Comparison of ENCODE assay signal across 9 cellular contexts in the genomic region with DNA sequence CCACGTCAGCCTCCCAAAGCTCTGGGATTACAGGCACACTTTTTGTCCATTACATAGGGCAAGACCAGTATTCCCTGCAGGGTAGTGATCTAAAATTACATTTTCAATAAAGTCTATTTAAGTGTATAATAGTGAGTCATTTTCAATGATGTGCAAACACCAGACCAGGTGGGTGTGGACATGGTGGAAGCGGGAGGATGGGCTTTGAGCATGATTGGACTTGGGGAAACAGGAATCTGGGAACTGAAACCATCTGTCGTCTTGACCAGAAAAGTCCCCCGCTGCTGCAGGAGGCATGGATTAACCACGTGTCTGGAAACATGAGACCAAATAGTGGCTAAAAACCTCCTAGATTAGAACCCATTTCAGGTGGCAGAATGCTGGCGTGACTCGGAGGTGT. TPM values are rescaled to one million over a fixed set of nuclear protein-coding genes. Genes with fewer than 3 reads are reported as not detected.
DNase-seq lines count a peak whose midpoint lies in the region; ATAC-seq and TF ChIP-seq lines count a peak whose summit lies in the region.
"Had no signal": no experiment of that assay in that cellular context is flagged by ENCODE, and none has a peak within 500 bp of the region (broad histone marks: within the 10 kb centered on the region; RNA-seq: fewer than 3 reads in every experiment).

No MANE protein-coding gene starts in this region.

- no peaks in the 10 kb centered on the region for H4K20me1 ChIP-seq in PC-9 (ENCODE audit: insufficient read depth)

- H3K9me3 ChIP-seq in PC-9 (ENCODE audit: insufficient read depth, low read depth) (no peaks in the 10 kb centered on the region), tibial artery (no peaks in the 10 kb centered on the region)

- H3K4me1 ChIP-seq in PC-9 (replicated peaks; ENCODE audit: insufficient read depth), result peaks cover 91% of the 10 kb centered on the region
- peaks cover 14 to 51% (median 25%) of the 10 kb centered on the region in 4 donors for H3K4me1 ChIP-seq in tibial artery

- H3K27me3 ChIP-seq in PC-9 (ENCODE audit: insufficient read depth, low read depth) (no peaks in the 10 kb centered on the region), tibial artery (no peaks in the 10 kb centered on the region)

- CTCF ChIA-PET in PC-9 (lab: Charles Lee), result no interaction called here

- peak overlapping the region; percentile 99 for H3K4me2 ChIP-seq in PC-9
- H3K4me2 ChIP-seq: smooth muscle cell had no signal

- intact Hi-C loops in PC-9 (cut with micrococcal nuclease; ENCODE audit: unreplicated experiment), result no loop called here
- intact Hi-C loops in tibial artery (cut with DNase I; ENCODE audit: low total_unique reads), result loop anchor here (10.0 kb wide), 1 partner anchor 594 kb away; a partner anchor contains a TSS

- no peak for ATAC-seq in GM18517 (IDR thresholded peaks at IDR 0.05; ENCODE audit: unreplicated experiment)

- H3K9me2 ChIP-seq in PC-9 (ENCODE audit: insufficient read depth), result no peaks in the 10 kb centered on the region

- no peak overlapping the region for H2AFZ ChIP-seq in PC-9

- H3F3A ChIP-seq in PC-9 (ENCODE audit: insufficient read depth, low read depth), result peaks cover 72% of the 10 kb centered on the region

- no TSS peak for BruUV-seq in PC-9 (replicated peaks; lab: Mats Ljungman, UMichigan)

- DNase-seq in HFF-Myc (ENCODE audit: extremely low read depth, low read depth) (peak; percentile 90), PC-9 (peak; percentile 70 to 96), fibroblast of the aortic adventitia (ENCODE audit: low read depth) (peak; percentile 79), tibial artery (peak in 1 of 2 donors; percentile 60), T-helper 2 cell (no peak), GM19240 (ENCODE audit: insufficient read length, low spot score) (no peak)
- DNase-seq: Right ventricle myocardium superior had no signal

- no peak for TF ChIP-seq CTCF in HFF-Myc (IDR thresholded peaks at IDR 0.05; ENCODE audit: low read depth, low read length, missing control alignments)
- no peak for TF ChIP-seq CTCF in PC-9 (conservative IDR thresholded peaks at IDR 0.05)
- no peak for TF ChIP-seq CTCF in fibroblast of the aortic adventitia (IDR thresholded peaks at IDR 0.05; ENCODE audit: insufficient read depth, low read length)
- no peak for TF ChIP-seq CTCF in tibial artery (IDR thresholded peaks at IDR 0.05)

- H3K27ac ChIP-seq in PC-9 (peak overlapping the region; percentile 90), tibial artery (peak overlapping the region; percentile 31 to 32)

- H3K79me2 ChIP-seq in PC-9 (ENCODE audit: low read depth), result peaks cover 51% of the 10 kb centered on the region

- H3K36me3 ChIP-seq in PC-9 (ENCODE audit: low read depth), result peaks cover 4% of the 10 kb centered on the region; the same call in 1 of the 2 replicates
- H3K36me3 ChIP-seq in tibial artery, result peaks cover 0 to 5% (median 0%) of the 10 kb centered on the region in 3 donors

- H3K4me3 ChIP-seq in HFF-Myc (replicated peaks; ENCODE audit: low read depth, low read length), result no peak overlapping the region
- peak overlapping the region; percentile 38; the same call in 1 of the 2 replicates for H3K4me3 ChIP-seq in PC-9
- H3K4me3 ChIP-seq in fibroblast of the aortic adventitia (ENCODE audit: low read depth, low read length), result no peak overlapping the region
- H3K4me3 ChIP-seq in tibial artery, result no peak overlapping the region
- H3K4me3 ChIP-seq: smooth muscle cell had no signal

- POLR2A ChIA-PET in PC-9 (lab: Charles Lee; ENCODE audit: unreplicated experiment), result no interaction called here

RNA-seq across cellular contexts. Expression of a gene that starts 4.9 kb away (rescaled TPM):
- total RNA-seq in PC-9 (2021) (240 and 287 TPM in 2 replicates), fibroblast of the aortic adventitia (ENCODE audit: low replicate concordance) (1.3 TPM in 1 of 2 replicates, not detected in the other)

RNA-seq across cellular contexts. Expression of a gene that starts 14.4 kb away (rescaled TPM):
- total RNA-seq in PC-9 (2021), result 1.2 and 1.3 TPM in 2 replicates
- total RNA-seq in fibroblast of the aortic adventitia (ENCODE audit: low replicate concordance), result 0.09 and 3.7 TPM in 2 replicates

RNA-seq across cellular contexts. Expression of a gene that starts 18.1 kb away (rescaled TPM):
- total RNA-seq in PC-9 (2021) (not detected in 2 replicates), fibroblast of the aortic adventitia (ENCODE audit: low replicate concordance) (2.5 and 6.5 TPM in 2 replicates)

RNA-seq across cellular contexts. Expression of a gene that starts 22.6 kb away (rescaled TPM):
- total RNA-seq in PC-9 (2021) (not detected in 2 replicates), fibroblast of the aortic adventitia (ENCODE audit: low replicate concordance) (not detected in 2 replicates)
- total RNA-seq: Right ventricle myocardium superior, smooth muscle cell had no signal

RNA-seq across cellular contexts. Expression of a gene that starts 34.0 kb away (rescaled TPM):
- total RNA-seq in PC-9 (2021) (137 and 181 TPM in 2 replicates), fibroblast of the aortic adventitia (ENCODE audit: low replicate concordance) (11.5 and 59.8 TPM in 2 replicates)

Comparison
In these comparisons a context has a peak if more than half of its experiments do, and no peak if none do; other contexts are left out.
1. DNase-seq: peak in HFF-Myc (single experiment), PC-9 (2 of 2) and fibroblast of the aortic adventitia (single experiment); none in T-helper 2 cell (0 of 5) and GM19240 (single experiment).
2. RNA of a gene that starts 4.9 kb away (total RNA-seq): 240 to 287 TPM in PC-9; 1.3 TPM in fibroblast of the aortic adventitia; every median in the first group is over 100 times any median in the second.